Comparison of ENCODE assay signal across 14 cellular contexts in the genomic region with DNA sequence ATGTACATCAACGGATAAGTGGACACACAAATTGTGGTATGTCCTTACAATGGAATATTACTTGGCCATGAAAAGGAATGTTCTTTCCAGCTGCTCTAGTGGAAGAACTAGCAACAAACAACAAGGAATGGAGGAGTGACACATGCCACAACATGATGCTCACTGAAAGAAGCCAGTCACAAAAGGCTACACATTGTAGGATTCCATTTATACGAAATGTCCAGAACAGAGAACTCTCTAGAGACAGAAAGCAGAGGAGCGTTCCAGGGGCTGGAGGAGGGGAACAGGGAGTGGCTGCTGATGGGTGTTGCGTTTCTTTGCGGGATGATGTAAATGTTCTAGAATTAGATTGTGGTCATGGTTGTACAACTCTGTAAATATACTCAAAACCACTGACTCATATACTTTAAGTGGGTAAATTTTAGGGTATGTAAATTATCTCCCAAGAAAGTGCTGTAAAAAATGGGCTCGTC. TPM values are rescaled to one million over a fixed set of nuclear protein-coding genes. Genes with fewer than 3 reads are reported as not detected.
DNase-seq lines count a peak whose midpoint lies in the region; ATAC-seq, FAIRE-seq and TF ChIP-seq lines count a peak whose summit lies in the region.
"Had no signal": no experiment of that assay in that cellular context is flagged by ENCODE, and none has a peak within 500 bp of the region (broad histone marks: within the 10 kb centered on the region; RNA-seq: fewer than 3 reads in every experiment).

No MANE protein-coding gene starts in this region.

- peak overlapping the region; percentile 53 for H3K4me3 Mint-ChIP-seq in HFFc6
- H3K4me3 Mint-ChIP-seq in astrocyte (ENCODE audit: unreplicated experiment) = no peak overlapping the region
- H3K4me3 Mint-ChIP-seq in type B pancreatic cell = no peak overlapping the region

- H3K9ac ChIP-seq in astrocyte (ENCODE audit: low read length) = no peak overlapping the region

- H3K4me2 ChIP-seq in astrocyte (ENCODE audit: low read length) = no peak overlapping the region

- intact Hi-C loops in left ventricle myocardium superior (cut with micrococcal nuclease) = no loop called here

- H2AFZ ChIP-seq in astrocyte (ENCODE audit: low read depth, low read length) = no peak overlapping the region

- DNase-seq in AG04449 (ENCODE audit: low read depth, low spot score) (peak; percentile 59), HFFc6 (peak; percentile 88), astrocyte (ENCODE audit: low read depth) (peak; percentile 72), left ventricle myocardium superior (no peak), H54 (ENCODE audit: insufficient read length, low spot score) (no peak), NCI-H187 (lab: John Stamatoyannopoulos, UW) (no peak), type B pancreatic cell (ENCODE audit: extremely low spot score, unreplicated experiment) (no peak)
- DNase-seq: left colon; NCI-H82; stimulated activated CD4-positive, alpha-beta T cell treated with anti-CD3 and anti-CD28 coated beads, Interleukin-1b, Interleukin-23, amount 100 ng/mL, for 48 hours; stimulated activated naive CD8-positive, alpha-beta T cell treated with anti-CD3 and anti-CD28 coated beads, Interleukin-15, Interleukin-2, amounts not matched to agents 100 U/mL and 50 U/mL, for 24 hours; T1000 had no signal

- no peak overlapping the region for H3K27ac ChIP-seq in astrocyte (ENCODE audit: low read depth, low read length)
- H3K27ac ChIP-seq: ascending aorta had no signal

- ATAC-seq in left ventricle myocardium superior (peak; percentile 10), HG03095 (IDR thresholded peaks at IDR 0.05; ENCODE audit: unreplicated experiment) (no peak)
- ATAC-seq: left colon; stimulated activated naive CD8-positive, alpha-beta T cell treated with anti-CD3 and anti-CD28 coated beads, Interleukin-15, Interleukin-2, amounts not matched to agents 100 U/mL and 50 U/mL, for 24 hours had no signal

- H3K79me2 ChIP-seq in astrocyte (ENCODE audit: insufficient read depth, low read length) = no peaks in the 10 kb centered on the region

- H3K36me3 Mint-ChIP-seq in HFFc6 (ENCODE audit: low read depth) (peaks cover 8% of the 10 kb centered on the region), astrocyte (ENCODE audit: low read depth, unreplicated experiment) (peaks cover 3% of the 10 kb centered on the region), type B pancreatic cell (no peaks in the 10 kb centered on the region)

- POLR2A ChIA-PET in AG04449 (lab: Yijun Ruan, JAX) = interaction anchor here (0.7 kb wide), 1 partner anchor 38 kb away, joined by 3 read pairs; no protein-coding TSS in a partner anchor

- CTCF ChIA-PET in AG04449 (lab: Yijun Ruan, JAX) = interaction anchor here (1.0 to 2.1 kb wide), 2 partner anchors 39 to 106 kb away, joined by 3 to 4 read pairs; no protein-coding TSS in a partner anchor

- H3K4me3 ChIP-seq in AG04449 (ENCODE audit: low read depth, low read length) = no peak overlapping the region
- no peak overlapping the region for H3K4me3 ChIP-seq in astrocyte (ENCODE audit: insufficient read depth, low read depth, low read length)
- H3K4me3 ChIP-seq: ascending aorta had no signal

- peak overlapping the region; percentile 78 for H3K27ac Mint-ChIP-seq in HFFc6
- peak overlapping the region; percentile 42 for H3K27ac Mint-ChIP-seq in astrocyte (ENCODE audit: unreplicated experiment)
- no peak overlapping the region for H3K27ac Mint-ChIP-seq in type B pancreatic cell

- H3K4me1 Mint-ChIP-seq in HFFc6 (ENCODE audit: low read depth) (peaks cover 18% of the 10 kb centered on the region), astrocyte (ENCODE audit: low read depth, unreplicated experiment) (peaks cover 1% of the 10 kb centered on the region), type B pancreatic cell (ENCODE audit: unreplicated experiment) (peaks cover 6% of the 10 kb centered on the region)

- H3K4me1 ChIP-seq in astrocyte (ENCODE audit: insufficient read depth, low read length) = peaks cover 6% of the 10 kb centered on the region
- H3K4me1 ChIP-seq: ascending aorta had no signal

- H3K27me3 Mint-ChIP-seq in HFFc6 (ENCODE audit: insufficient read depth) = no peaks in the 10 kb centered on the region; the same call in none of the 2 replicates
- H3K27me3 Mint-ChIP-seq in astrocyte (ENCODE audit: low read depth, unreplicated experiment) = peaks cover 6% of the 10 kb centered on the region
- no peaks in the 10 kb centered on the region for H3K27me3 Mint-ChIP-seq in type B pancreatic cell

- no peaks in the 10 kb centered on the region for H3K36me3 ChIP-seq in astrocyte (ENCODE audit: insufficient read depth, low read length)
- H3K36me3 ChIP-seq: ascending aorta had no signal

- no peaks in the 10 kb centered on the region for H3K27me3 ChIP-seq in astrocyte (ENCODE audit: insufficient read depth, low read length)
- H3K27me3 ChIP-seq: ascending aorta had no signal

- peaks cover 4% of the 10 kb centered on the region for H3K9me3 ChIP-seq in astrocyte (ENCODE audit: insufficient read depth, low read depth, low read length)
- H3K9me3 ChIP-seq: ascending aorta had no signal

- H4K20me1 ChIP-seq in astrocyte (ENCODE audit: insufficient read depth, low read length) = no peaks in the 10 kb centered on the region

- FAIRE-seq in astrocyte (lab: Jason Lieb, UNC) (peak; percentile 50), H54 (lab: Jason Lieb, UNC) (no peak)

- no peak for TF ChIP-seq POLR2A in H54 (IDR thresholded peaks at IDR 0.05; ENCODE audit: low read depth, low read length)

- TF ChIP-seq CTCF in AG04449 (IDR thresholded peaks at IDR 0.05; ENCODE audit: insufficient read depth, low read length, missing control alignments) = no peak
- TF ChIP-seq CTCF in HFFc6 (IDR thresholded peaks at IDR 0.05) = no peak
- no peak for TF ChIP-seq CTCF in astrocyte (IDR thresholded peaks at IDR 0.05; ENCODE audit: insufficient read depth, low read depth, low read length)
- no peak for TF ChIP-seq CTCF in type B pancreatic cell (conservative IDR thresholded peaks at IDR 0.05)

- H3K9me3 Mint-ChIP-seq in HFFc6 (peaks cover 7% of the 10 kb centered on the region), astrocyte (ENCODE audit: unreplicated experiment) (peaks cover 4% of the 10 kb centered on the region), type B pancreatic cell (peaks cover 5% of the 10 kb centered on the region)

RNA-seq across cellular contexts. Expression of a gene that starts 32.4 kb away (rescaled TPM):
- total RNA-seq in HFFc6 (2021; fragmentation: NEBNext Ultra II Directional; extraction: Animal tissue kit (Norgen Biotek cat#: 25700)) = not detected
- total RNA-seq in astrocyte (17.0 and 27.3 TPM in 2 replicates), left ventricle myocardium superior (19.9 TPM), type B pancreatic cell (ENCODE audit: low replicate concordance) (2.9 and 5.1 TPM in 2 replicates)

RNA-seq across cellular contexts. Expression of a gene that starts 42.3 kb away (rescaled TPM):
- 1,000 to 10,000 TPM; 1,444 to 1,605 (median 1,488) TPM for total RNA-seq in HFFc6 (2021; fragmentation: NEBNext Ultra II Directional; extraction: Animal tissue kit (Norgen Biotek cat#: 25700))
- total RNA-seq in astrocyte = 1,056 and 1,182 TPM in 2 replicates
- total RNA-seq in left ventricle myocardium superior = 319 TPM
- 2,337 and 2,431 TPM in 2 replicates for total RNA-seq in type B pancreatic cell (ENCODE audit: low replicate concordance)

Comparison
In these comparisons a context has a peak if more than half of its experiments do, and no peak if none do; other contexts are left out.
1. DNase-seq: peak in AG04449 (single experiment), HFFc6 (single experiment) and astrocyte (single experiment); none in left ventricle myocardium superior (single experiment), H54 (single experiment), NCI-H187 (0 of 2) and type B pancreatic cell (single experiment).